In genomic region chr12:122021822-122022392, GRCh38 we compare ENCODE assay signal across 8 cellular contexts. TPM values are rescaled to one million over a fixed set of nuclear protein-coding genes. Genes with fewer than 3 reads are reported as not detected.
DNase-seq lines count a peak whose midpoint lies in the region; ATAC-seq and TF ChIP-seq lines count a peak whose summit lies in the region.

BCL7A (plus strand) TSS chr12:122021884; CDS start chr12:122022092, 208 bp downstream.

- peaks cover 16% of the 10 kb centered on the region for H3K79me2 ChIP-seq in fibroblast of lung (ENCODE audit: control insufficient read depth, insufficient read depth, low read length)

- peak within 1 kb of the TSS; percentile 73 for H3K27ac ChIP-seq in C4-2B
- peak within 1 kb of the TSS; percentile 68 for H3K27ac ChIP-seq in fibroblast of lung (ENCODE audit: insufficient read depth, low read length)

- H3K9me3 ChIP-seq in NT2/D1 (ENCODE audit: insufficient read depth, low read length) (peaks cover 11% of the 10 kb centered on the region; the same call in 1 of the 2 replicates), fibroblast of lung (ENCODE audit: control insufficient read depth, insufficient read depth, low read depth, low read length) (no peaks in the 10 kb centered on the region)

- no peaks in the 10 kb centered on the region for H4K20me1 ChIP-seq in fibroblast of lung (ENCODE audit: control insufficient read depth, extremely low read depth, insufficient read depth, low read length)

- H3K4me1 ChIP-seq in NT2/D1 (ENCODE audit: insufficient read depth, insufficient read length): peaks cover 11% of the 10 kb centered on the region
- peaks cover 11% of the 10 kb centered on the region for H3K4me1 ChIP-seq in fibroblast of lung (ENCODE audit: control insufficient read depth, extremely low read depth, insufficient read depth, low read length)

- DNase-seq in NT2/D1 (ENCODE audit: low read depth, low spot score) (no peak), fibroblast of lung (ENCODE audit: low read depth in 2 of 2) (peak; percentile 74 to 82), myocyte (ENCODE audit: low read depth) (peak; percentile 84)
- DNase-seq in activated T-cell treated with anti-CD3 and anti-CD28 coated beads, Interleukin-2, amount 50 U/mL, for 4 hours: peak; percentile 49

- H2AFZ ChIP-seq in fibroblast of lung (ENCODE audit: low read length): peak within 1 kb of the TSS; percentile 73

- H3K36me3 ChIP-seq in NT2/D1 (ENCODE audit: insufficient read depth, insufficient read length, low read length) (no peaks in the 10 kb centered on the region), fibroblast of lung (ENCODE audit: control insufficient read depth, insufficient read depth, low read length) (no peaks in the 10 kb centered on the region)

- TF ChIP-seq CTCF in C4-2B (conservative IDR thresholded peaks at IDR 0.05) (no peak), fibroblast of lung (conservative IDR thresholded peaks at IDR 0.05 in 1 of 2, IDR thresholded peaks at IDR 0.05 in 1 of 2; ENCODE audit: low read depth in 1 of 2, low read length in 2 of 2) (no peak)

- H3K36me3 Mint-ChIP-seq in activated T-cell treated with anti-CD3 and anti-CD28 coated beads, Interleukin-2, amount 50 U/mL, for 4 hours (ENCODE audit: insufficient read depth): no peaks in the 10 kb centered on the region
- no peaks in the 10 kb centered on the region for H3K36me3 Mint-ChIP-seq in stimulated activated naive CD8-positive, alpha-beta T cell treated with anti-CD3 and anti-CD28 coated beads, Interleukin-15, Interleukin-2, amounts not matched to agents 100 ng/mL and 50 ng/mL, for 24 hours (ENCODE audit: low read depth)

- ATAC-seq in HG02798 (IDR thresholded peaks at IDR 0.05; ENCODE audit: poor library complexity, unreplicated experiment) (peak; percentile 45), HG03095 (IDR thresholded peaks at IDR 0.05; ENCODE audit: unreplicated experiment) (no peak)
- ATAC-seq in activated T-cell treated with anti-CD3 and anti-CD28 coated beads, Interleukin-2, amount 50 U/mL, for 4 hours: peak; percentile 78 to 81

- peak within 1 kb of the TSS; percentile 36 for H3K27ac Mint-ChIP-seq in stimulated activated naive CD8-positive, alpha-beta T cell treated with anti-CD3 and anti-CD28 coated beads, Interleukin-15, Interleukin-2, amounts not matched to agents 100 ng/mL and 50 ng/mL, for 24 hours

- H3K9me3 Mint-ChIP-seq in activated T-cell treated with anti-CD3 and anti-CD28 coated beads, Interleukin-2, amount 50 U/mL, for 4 hours: peaks cover 6% of the 10 kb centered on the region
- no peaks in the 10 kb centered on the region for H3K9me3 Mint-ChIP-seq in stimulated activated naive CD8-positive, alpha-beta T cell treated with anti-CD3 and anti-CD28 coated beads, Interleukin-15, Interleukin-2, amounts not matched to agents 100 ng/mL and 50 ng/mL, for 24 hours

- H3K4me3 ChIP-seq in NT2/D1 (ENCODE audit: insufficient read length, low read depth): peak within 1 kb of the TSS; percentile 63
- H3K4me3 ChIP-seq in fibroblast of lung (replicated peaks in 1 of 4; ENCODE audit: control extremely low read depth in 1 of 4, insufficient read depth in 1 of 4, low read depth in 3 of 4, low read length in 4 of 4): peak within 1 kb of the TSS; percentile 54 to 77 (median 72)

- peak within 1 kb of the TSS; percentile 82 for H3K4me3 Mint-ChIP-seq in activated T-cell treated with anti-CD3 and anti-CD28 coated beads, Interleukin-2, amount 50 U/mL, for 4 hours
- peak within 1 kb of the TSS; percentile 84 for H3K4me3 Mint-ChIP-seq in stimulated activated naive CD8-positive, alpha-beta T cell treated with anti-CD3 and anti-CD28 coated beads, Interleukin-15, Interleukin-2, amounts not matched to agents 100 ng/mL and 50 ng/mL, for 24 hours

- peaks cover 10% of the 10 kb centered on the region for H3K4me1 Mint-ChIP-seq in activated T-cell treated with anti-CD3 and anti-CD28 coated beads, Interleukin-2, amount 50 U/mL, for 4 hours (ENCODE audit: low read depth)
- peaks cover 21% of the 10 kb centered on the region for H3K4me1 Mint-ChIP-seq in stimulated activated naive CD8-positive, alpha-beta T cell treated with anti-CD3 and anti-CD28 coated beads, Interleukin-15, Interleukin-2, amounts not matched to agents 100 ng/mL and 50 ng/mL, for 24 hours (ENCODE audit: low read depth)

- H3K27me3 ChIP-seq in NT2/D1 (ENCODE audit: insufficient read depth, insufficient read length): peaks cover 42% of the 10 kb centered on the region
- no peaks in the 10 kb centered on the region for H3K27me3 ChIP-seq in fibroblast of lung (ENCODE audit: control insufficient read depth, insufficient read depth, low read length)

- H3K4me2 ChIP-seq in fibroblast of lung (ENCODE audit: extremely low read depth, insufficient read depth, low read length): peak within 1 kb of the TSS; percentile 96

- H3K9ac ChIP-seq in NT2/D1 (ENCODE audit: insufficient read length, low read depth) (peak within 1 kb of the TSS; percentile 90), fibroblast of lung (ENCODE audit: insufficient read depth, low read length) (peak within 1 kb of the TSS; percentile 68)

- H3K27me3 Mint-ChIP-seq in activated T-cell treated with anti-CD3 and anti-CD28 coated beads, Interleukin-2, amount 50 U/mL, for 4 hours (ENCODE audit: low read depth): peaks cover 24% of the 10 kb centered on the region
- peaks cover 12% of the 10 kb centered on the region for H3K27me3 Mint-ChIP-seq in stimulated activated naive CD8-positive, alpha-beta T cell treated with anti-CD3 and anti-CD28 coated beads, Interleukin-15, Interleukin-2, amounts not matched to agents 100 ng/mL and 50 ng/mL, for 24 hours

RNA-seq across cellular contexts. Expression of gene BCL7A, which starts in this region (rescaled TPM):
- 10 to 100 TPM in 1 of 3 donors, 1 to 10 TPM in 2; 8.9 to 10.6 (median 9.0) TPM for total RNA-seq in activated T-cell treated with anti-CD3 and anti-CD28 coated beads, Interleukin-2, amount 50 U/mL, for 4 hours
- total RNA-seq in fibroblast of lung (4.9 and 7.4 TPM in 2 replicates), myocyte (14.0 and 17.2 TPM in 2 replicates)
- 3.8 and 8.0 TPM in 2 replicates for polyA plus RNA-seq in fibroblast of lung
- polyA plus RNA-seq in fibroblast of lung (2012): 3.8 and 6.5 TPM in 2 replicates
- polyA minus RNA-seq in fibroblast of lung (ENCODE audit: low replicate concordance): 7.7 and 7.8 TPM in 2 replicates
- 7.7 TPM for polyA plus RNA-seq in myocyte (2012)
